ENCODE assay signal across 32 cellular contexts in the genomic region with DNA sequence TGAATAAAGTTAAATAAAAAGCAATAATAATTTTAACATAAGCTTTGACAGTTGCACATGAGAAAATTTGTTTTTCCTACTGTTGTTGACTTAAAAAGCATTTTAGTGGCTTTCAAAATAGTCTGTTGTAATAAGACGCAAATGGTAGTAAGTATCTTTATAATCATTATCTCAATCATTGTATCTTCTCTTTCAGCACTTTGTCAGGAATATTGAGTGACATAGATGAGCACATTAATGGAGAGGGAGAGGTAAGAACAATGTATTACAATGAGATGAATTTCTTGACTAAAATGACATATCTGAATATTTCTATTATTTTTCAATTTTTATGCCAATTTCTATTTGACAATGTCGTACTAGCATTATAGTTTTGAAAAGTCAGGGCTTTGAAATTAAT.
DNase-seq lines count a peak whose midpoint lies in the region; FAIRE-seq and TF ChIP-seq lines count a peak whose summit lies in the region.
"Had no signal": no experiment of that assay in that cellular context is flagged by ENCODE, and none has a peak within 500 bp of the region (broad histone marks: within the 10 kb centered on the region; RNA-seq: fewer than 3 reads in every experiment).

No MANE protein-coding gene starts in this region.

- no peak overlapping the region for H3K4me2 ChIP-seq in neural cell (ENCODE audit: low read length)
- H3K4me2 ChIP-seq: A549; BLaER1; BLaER1 treated with 17β-estradiol and CSF1 and Interleukin-3, amounts not matched to agents 10 nM and 100 nM had no signal

- TF ChIP-seq POLR2A in H54 (IDR thresholded peaks at IDR 0.05; ENCODE audit: low read depth, low read length) (no peak), erythroblast (IDR thresholded peaks at IDR 0.05; ENCODE audit: low read length) (no peak)

- H3K27me3 ChIP-seq in neural cell (ENCODE audit: insufficient read depth, low read depth, low read length) = no peaks in the 10 kb centered on the region
- H3K27me3 ChIP-seq: BE2C; BLaER1; BLaER1 treated with 17β-estradiol and CSF1 and Interleukin-3, amounts not matched to agents 10 nM and 100 nM had no signal

- H3K9ac ChIP-seq in SK-N-MC (ENCODE audit: insufficient read length) = no peak overlapping the region
- H3K9ac ChIP-seq in neural cell (ENCODE audit: low read length) = no peak overlapping the region
- H3K9ac ChIP-seq: BLaER1; BLaER1 treated with 17β-estradiol and CSF1 and Interleukin-3, amounts not matched to agents 10 nM and 100 nM had no signal

- no peak overlapping the region for H2AFZ ChIP-seq in neural cell (ENCODE audit: low read depth, low read length)

- H3K27ac ChIP-seq in SK-N-MC (0 out of 2 replicates have a peak overlapping the region, but pooled peaks have one; percentile 55), neural cell (ENCODE audit: low read length) (peak overlapping the region; percentile 61)
- H3K27ac ChIP-seq: 22Rv1; A549; BLaER1; BLaER1 treated with 17β-estradiol and CSF1 and Interleukin-3, amounts not matched to agents 10 nM and 100 nM; C4-2B had no signal

- no peaks in the 10 kb centered on the region for H4K20me1 ChIP-seq in neural cell (ENCODE audit: insufficient read depth)
- H4K20me1 ChIP-seq: BLaER1; BLaER1 treated with 17β-estradiol and CSF1 and Interleukin-3, amounts not matched to agents 10 nM and 100 nM had no signal

- H3K36me3 ChIP-seq in SK-N-MC (ENCODE audit: insufficient read depth, low read length) = no peaks in the 10 kb centered on the region
- no peaks in the 10 kb centered on the region for H3K36me3 ChIP-seq in neural cell (ENCODE audit: insufficient read depth, low read length)
- H3K36me3 ChIP-seq: BE2C; BLaER1; BLaER1 treated with 17β-estradiol and CSF1 and Interleukin-3, amounts not matched to agents 10 nM and 100 nM had no signal

- no peaks in the 10 kb centered on the region for H3K79me2 ChIP-seq in neural cell (replicated peaks; ENCODE audit: insufficient read depth, low read length)

- TF ChIP-seq EP300 in neural cell (conservative IDR thresholded peaks at IDR 0.05; ENCODE audit: poor library complexity, severe bottlenecking) = peak; percentile 88

- FAIRE-seq in H54 (lab: Jason Lieb, UNC) = peak; percentile 20
- FAIRE-seq: A549, D721Med had no signal

- no peak for TF ChIP-seq RAD21 in neural cell (conservative IDR thresholded peaks at IDR 0.05)

- H3K9me3 ChIP-seq in SK-N-MC (ENCODE audit: low read depth, low read length) = no peaks in the 10 kb centered on the region
- no peaks in the 10 kb centered on the region for H3K9me3 ChIP-seq in neural cell (ENCODE audit: low read length)
- H3K9me3 ChIP-seq: A549; BE2C; BLaER1; BLaER1 treated with 17β-estradiol and CSF1 and Interleukin-3, amounts not matched to agents 10 nM and 100 nM had no signal

- DNase-seq in H54 (ENCODE audit: insufficient read length, low spot score) (no peak), SK-N-MC (ENCODE audit: low read depth, low spot score) (no peak), pons (ENCODE audit: low spot score) (no peak), erythroblast (lab: John Stamatoyannopoulos, UW) (no peak), anterior cingulate cortex (lab: John Stamatoyannopoulos, UW) (no peak)
- DNase-seq: 8988T; ACHN; AML-193; BE2C; C1 segment of cervical spinal cord; Caco-2; Calu3; CD4-positive, alpha-beta memory T cell; CD4-positive, alpha-beta T cell; CD4-positive, CD25-positive, alpha-beta regulatory T cell; CD8-positive, alpha-beta memory T cell; CD8-positive, alpha-beta T cell; COR-L47; DMS 273 treated with DMSO at 0.1 percent for 48 hours; DMS153; DMS53; DMS79; DMS79 treated with DMSO at 0.1 percent for 48 hours; DND-41; EL had no signal

- H3K9me2 ChIP-seq in neural cell (ENCODE audit: insufficient read depth, low read length) = no peaks in the 10 kb centered on the region

- no peaks in the 10 kb centered on the region for H3F3A ChIP-seq in neural cell (ENCODE audit: insufficient read depth, low read length, poor library complexity, severe bottlenecking)

- no peak overlapping the region for H3K4me3 ChIP-seq in SK-N-MC
- H3K4me3 ChIP-seq in neural cell (ENCODE audit: low read length) = no peak overlapping the region
- H3K4me3 ChIP-seq: A549; BLaER1; BLaER1 treated with 17β-estradiol and CSF1 and Interleukin-3, amounts not matched to agents 10 nM and 100 nM had no signal

- TF ChIP-seq CTCF in neural cell (IDR thresholded peaks at IDR 0.05; ENCODE audit: poor library complexity, severe bottlenecking) = no peak

TF ChIP-seq in neural cell, 6 proteins besides CTCF, POLR2A, EP300 and RAD21:
- TF ChIP-seq EZH2 (IDR thresholded peaks at IDR 0.05; ENCODE audit: borderline replicate concordance, insufficient read depth, low read length, poor library complexity, severe bottlenecking) = no peak
- TF ChIP-seq, protein P1, sequence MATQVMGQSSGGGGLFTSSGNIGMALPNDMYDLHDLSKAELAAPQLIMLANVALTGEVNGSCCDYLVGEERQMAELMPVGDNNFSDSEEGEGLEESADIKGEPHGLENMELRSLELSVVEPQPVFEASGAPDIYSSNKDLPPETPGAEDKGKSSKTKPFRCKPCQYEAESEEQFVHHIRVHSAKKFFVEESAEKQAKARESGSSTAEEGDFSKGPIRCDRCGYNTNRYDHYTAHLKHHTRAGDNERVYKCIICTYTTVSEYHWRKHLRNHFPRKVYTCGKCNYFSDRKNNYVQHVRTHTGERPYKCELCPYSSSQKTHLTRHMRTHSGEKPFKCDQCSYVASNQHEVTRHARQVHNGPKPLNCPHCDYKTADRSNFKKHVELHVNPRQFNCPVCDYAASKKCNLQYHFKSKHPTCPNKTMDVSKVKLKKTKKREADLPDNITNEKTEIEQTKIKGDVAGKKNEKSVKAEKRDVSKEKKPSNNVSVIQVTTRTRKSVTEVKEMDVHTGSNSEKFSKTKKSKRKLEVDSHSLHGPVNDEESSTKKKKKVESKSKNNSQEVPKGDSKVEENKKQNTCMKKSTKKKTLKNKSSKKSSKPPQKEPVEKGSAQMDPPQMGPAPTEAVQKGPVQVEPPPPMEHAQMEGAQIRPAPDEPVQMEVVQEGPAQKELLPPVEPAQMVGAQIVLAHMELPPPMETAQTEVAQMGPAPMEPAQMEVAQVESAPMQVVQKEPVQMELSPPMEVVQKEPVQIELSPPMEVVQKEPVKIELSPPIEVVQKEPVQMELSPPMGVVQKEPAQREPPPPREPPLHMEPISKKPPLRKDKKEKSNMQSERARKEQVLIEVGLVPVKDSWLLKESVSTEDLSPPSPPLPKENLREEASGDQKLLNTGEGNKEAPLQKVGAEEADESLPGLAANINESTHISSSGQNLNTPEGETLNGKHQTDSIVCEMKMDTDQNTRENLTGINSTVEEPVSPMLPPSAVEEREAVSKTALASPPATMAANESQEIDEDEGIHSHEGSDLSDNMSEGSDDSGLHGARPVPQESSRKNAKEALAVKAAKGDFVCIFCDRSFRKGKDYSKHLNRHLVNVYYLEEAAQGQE (IDR thresholded peaks at IDR 0.05; ENCODE audit: borderline replicate concordance) = peak; percentile 26
- TF ChIP-seq POLR2AphosphoS5 (IDR thresholded peaks at IDR 0.05) = peak; percentile 60
